12 cellular contexts compared by ENCODE assay signal in the genomic region with DNA sequence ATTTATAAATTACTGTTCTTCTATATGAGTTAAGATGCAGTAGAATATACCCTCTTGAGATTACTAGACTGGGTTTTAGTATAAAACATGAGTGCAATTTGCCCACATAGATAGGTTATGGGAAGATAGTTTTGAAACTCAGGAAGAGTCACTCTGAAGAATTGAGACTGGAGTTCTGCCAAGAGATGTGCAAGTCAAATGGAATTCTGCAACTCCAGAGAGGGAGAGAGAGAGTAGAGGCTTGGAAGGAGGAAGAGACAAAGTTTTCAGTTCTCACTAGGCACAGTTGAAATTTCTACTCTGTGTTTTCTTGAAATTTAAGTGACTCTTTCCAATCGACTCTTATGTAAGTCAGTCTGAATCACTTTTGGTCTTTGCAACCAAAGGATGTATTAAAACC.
DNase-seq lines count a peak whose midpoint lies in the region; ATAC-seq and TF ChIP-seq lines count a peak whose summit lies in the region.
"Had no signal": no experiment of that assay in that cellular context is flagged by ENCODE, and none has a peak within 500 bp of the region (broad histone marks: within the 10 kb centered on the region; RNA-seq: fewer than 3 reads in every experiment).

No MANE protein-coding gene starts in this region.

- in situ Hi-C loops in KBM-7 (cut with MboI; ENCODE audit: low pct_unique_long_range_greater_than_20kb, low sequenced_read_pairs), result no loop called here

- no peak for TF ChIP-seq CTCF in BJ (IDR thresholded peaks at IDR 0.05; ENCODE audit: insufficient read depth, low read depth, low read length)
- no peak for TF ChIP-seq CTCF in choroid plexus epithelial cell (conservative IDR thresholded peaks at IDR 0.05; ENCODE audit: low read depth, low read length)

- ATAC-seq in GM21576 (IDR thresholded peaks at IDR 0.05; ENCODE audit: unreplicated experiment) (no peak), GM19455 (IDR thresholded peaks at IDR 0.05; ENCODE audit: unreplicated experiment) (no peak)

- H3K36me3 ChIP-seq in BJ (ENCODE audit: control insufficient read depth, insufficient read depth, low read length), result no peaks in the 10 kb centered on the region

- H3K4me3 ChIP-seq in BJ (ENCODE audit: low read depth, low read length) (no peak overlapping the region), choroid plexus epithelial cell (ENCODE audit: low read depth, low read length) (no peak overlapping the region)

- CTCF ChIA-PET in BJ (lab: Yijun Ruan, JAX), result no interaction called here

- DNase-seq in BJ (ENCODE audit: low read depth) (peak; percentile 59), M059J (ENCODE audit: low read depth) (peak; percentile 61), choroid plexus epithelial cell (ENCODE audit: low read depth) (peak; percentile 90), myocyte (ENCODE audit: low read depth) (peak; percentile 89), KBM-7 (no peak), GDM1 (lab: John Stamatoyannopoulos, UW) (no peak)
- DNase-seq: amygdala; CD8-positive, alpha-beta memory T cell; H9; NCI-H2081 treated with DMSO at 0.1 percent for 48 hours had no signal

- POLR2A ChIA-PET in BJ (lab: Charles Lee), result no interaction called here

- H3K27me3 ChIP-seq in BJ (ENCODE audit: control insufficient read depth, insufficient read depth, low read length), result no peaks in the 10 kb centered on the region

Comparison
In these comparisons a context has a peak if more than half of its experiments do, and no peak if none do; other contexts are left out.
1. DNase-seq: peak in BJ (single experiment), M059J (single experiment), choroid plexus epithelial cell (single experiment) and myocyte (single experiment); none in KBM-7 (single experiment) and GDM1 (single experiment).